In genomic region chr14:96741151-96741977, GRCh38 we compare ENCODE assay signal across 7 cellular contexts. TPM values are rescaled to one million over a fixed set of nuclear protein-coding genes. Genes with fewer than 3 reads are reported as not detected.
DNase-seq lines count a peak whose midpoint lies in the region; ATAC-seq and TF ChIP-seq lines count a peak whose summit lies in the region.

No MANE protein-coding gene starts in this region.

- H3K36me3 ChIP-seq in mucosa of stomach (ENCODE audit: control insufficient read depth, insufficient read depth, low read length) = no peaks in the 10 kb centered on the region

- ATAC-seq in HG02870 (IDR thresholded peaks at IDR 0.05; ENCODE audit: unreplicated experiment) = peak; percentile 72

- no peaks in the 10 kb centered on the region for H3K9me3 ChIP-seq in mucosa of stomach (ENCODE audit: control insufficient read depth, low read length)

- peak; percentile 63 for DNase-seq in NCI-H69 (lab: John Stamatoyannopoulos, UW)
- peak; percentile 96 for DNase-seq in activated CD8-positive, alpha-beta memory T cell treated with anti-CD3 and anti-CD28 coated beads, Interleukin-2, amount 50 U/mL, for 48 hours
- DNase-seq in epithelial cell of proximal tubule (ENCODE audit: low read depth) = no peak
- DNase-seq in stimulated activated CD8-positive, alpha-beta memory T cell treated with anti-CD3 and anti-CD28 coated beads, Interleukin-4, amount 100 ng/mL, for 48 hours = peak; percentile 89

- TF ChIP-seq CTCF in GM12874 (IDR thresholded peaks at IDR 0.05; ENCODE audit: insufficient read depth, low read depth, low read length) = peak; percentile 88
- peak; percentile 73 for TF ChIP-seq CTCF in epithelial cell of proximal tubule (conservative IDR thresholded peaks at IDR 0.05; ENCODE audit: low read depth, low read length)

- peak overlapping the region; percentile 39 for H3K9ac ChIP-seq in mucosa of stomach (ENCODE audit: low read length)

- peak overlapping the region; percentile 58 for H3K4me3 ChIP-seq in epithelial cell of proximal tubule (ENCODE audit: low read depth, low read length)
- no peak overlapping the region for H3K4me3 ChIP-seq in mucosa of stomach (ENCODE audit: low read length)

- peaks cover 62% of the 10 kb centered on the region for H3K27me3 ChIP-seq in mucosa of stomach (ENCODE audit: control insufficient read depth, insufficient read depth, low read length)

- H3K4me1 ChIP-seq in mucosa of stomach (ENCODE audit: control insufficient read depth, insufficient read depth, low read length) = no peaks in the 10 kb centered on the region

RNA-seq across cellular contexts. Expression of gene VRK1, which starts 55.8 kb away (rescaled TPM):
- 47.3 and 56.1 TPM in 2 replicates for total RNA-seq in epithelial cell of proximal tubule
